In genomic region chr7:156927571-156928405, GRCh38 we compare ENCODE assay signal across 1 cellular context.
TF ChIP-seq lines count a peak whose summit lies in the region.

No MANE protein-coding gene starts in this region.

TF ChIP-seq in HEK293, 187 proteins besides CTCF, POLR2A, EP300 and RAD21 (continued from another document):
- no peak for TF ChIP-seq ZNF692 (tag by site-specific recombination; IDR thresholded peaks at IDR 0.05)
- no peak for TF ChIP-seq ZNF777 (tag by site-specific recombination; IDR thresholded peaks at IDR 0.05; ENCODE audit: borderline replicate concordance)
- no peak for TF ChIP-seq ZNF391 (tag by site-specific recombination; IDR thresholded peaks at IDR 0.05; ENCODE audit: borderline replicate concordance, low read depth)
- peak; percentile 55 for TF ChIP-seq GLIS1 (tag by site-specific recombination; IDR thresholded peaks at IDR 0.05)
- TF ChIP-seq ZNF510 (tag by site-specific recombination; IDR thresholded peaks at IDR 0.05; ENCODE audit: insufficient replicate concordance): no peak
- no peak for TF ChIP-seq ZNF629 (tag by site-specific recombination; IDR thresholded peaks at IDR 0.05)
- TF ChIP-seq ZBTB10 (tag by site-specific recombination; IDR thresholded peaks at IDR 0.05): no peak
- no peak for TF ChIP-seq ZNF248 (tag by site-specific recombination; IDR thresholded peaks at IDR 0.05)
- TF ChIP-seq ZNF701 (tag by site-specific recombination; IDR thresholded peaks at IDR 0.05): no peak
- no peak for TF ChIP-seq KLF9 (tag by site-specific recombination; IDR thresholded peaks at IDR 0.05; ENCODE audit: low read depth)
- TF ChIP-seq PBX3 (CRISPR knock-in tag; IDR thresholded peaks at IDR 0.05): no peak
- TF ChIP-seq ZNF521 (tag by site-specific recombination; IDR thresholded peaks at IDR 0.05): no peak
- TF ChIP-seq ZNF132 (tag by site-specific recombination; IDR thresholded peaks at IDR 0.05; ENCODE audit: borderline replicate concordance): no peak
- 0 out of 2 replicates have a peak, but pooled peaks have one; percentile 28 for TF ChIP-seq GLIS2 (tag by site-specific recombination; IDR thresholded peaks at IDR 0.05)
- no peak for TF ChIP-seq ZNF140 (tag by site-specific recombination; IDR thresholded peaks at IDR 0.05)
- no peak for TF ChIP-seq ZNF654 (tag by site-specific recombination; IDR thresholded peaks at IDR 0.05; ENCODE audit: low read depth)
- TF ChIP-seq ZNF48 (tag by site-specific recombination; IDR thresholded peaks at IDR 0.05): no peak
- no peak for TF ChIP-seq ZNF26 (tag by site-specific recombination; IDR thresholded peaks at IDR 0.05)
- no peak for TF ChIP-seq ZNF501 (tag by site-specific recombination; IDR thresholded peaks at IDR 0.05)
- TF ChIP-seq ZNF114 (tag by site-specific recombination; IDR thresholded peaks at IDR 0.05): no peak
- TF ChIP-seq TRIM28 (IDR thresholded peaks at IDR 0.05; ENCODE audit: borderline replicate concordance, low read length): peak; percentile 69; the same call in 1 of the 2 replicates
- TF ChIP-seq ZNF843 (tag by site-specific recombination; IDR thresholded peaks at IDR 0.05): peak; percentile 45; the same call in 1 of the 2 replicates
- no peak for TF ChIP-seq ZSCAN30 (tag by site-specific recombination; IDR thresholded peaks at IDR 0.05)
- no peak for TF ChIP-seq ZNF16 (tag by site-specific recombination; IDR thresholded peaks at IDR 0.05; ENCODE audit: low read depth)
- TF ChIP-seq TSHZ1 (tag by site-specific recombination; IDR thresholded peaks at IDR 0.05; ENCODE audit: borderline replicate concordance): no peak
- TF ChIP-seq ZNF670 (tag by site-specific recombination; IDR thresholded peaks at IDR 0.05; ENCODE audit: low read depth): no peak
- 0 out of 2 replicates have a peak, but pooled peaks have one; percentile 10 for TF ChIP-seq ZXDB (tag by site-specific recombination; IDR thresholded peaks at IDR 0.05)
- no peak; the same call in 1 of the 2 replicates for TF ChIP-seq ZBTB21 (tag by site-specific recombination; IDR thresholded peaks at IDR 0.05)
- TF ChIP-seq ZBTB17 (tag by site-specific recombination; IDR thresholded peaks at IDR 0.05): peak; percentile 68
- peak; percentile 49; the same call in 1 of the 2 replicates for TF ChIP-seq SCRT1 (tag by site-specific recombination; IDR thresholded peaks at IDR 0.05; ENCODE audit: borderline replicate concordance)
- TF ChIP-seq ATF2 (tag by site-specific recombination; IDR thresholded peaks at IDR 0.05; ENCODE audit: low read depth): no peak
- peak; percentile 49; the same call in 1 of the 2 replicates for TF ChIP-seq YY1 (tag by site-specific recombination; IDR thresholded peaks at IDR 0.05)
- TF ChIP-seq ZNF146 (tag by site-specific recombination; IDR thresholded peaks at IDR 0.05): no peak
- no peak for TF ChIP-seq ZNF184 (tag by site-specific recombination; IDR thresholded peaks at IDR 0.05)
- TF ChIP-seq ZNF513 (tag by site-specific recombination; IDR thresholded peaks at IDR 0.05): no peak
- TF ChIP-seq ZNF76 (tag by site-specific recombination; IDR thresholded peaks at IDR 0.05; ENCODE audit: borderline replicate concordance, low read depth): no peak
- no peak for TF ChIP-seq ZNF302 (tag by site-specific recombination; IDR thresholded peaks at IDR 0.05; ENCODE audit: low read depth)
- no peak for TF ChIP-seq MEIS1 (CRISPR knock-in tag; IDR thresholded peaks at IDR 0.05; ENCODE audit: borderline replicate concordance)
- TF ChIP-seq ZNF626 (tag by site-specific recombination; IDR thresholded peaks at IDR 0.05): no peak
- TF ChIP-seq ZNF785 (tag by site-specific recombination; IDR thresholded peaks at IDR 0.05): no peak
- TF ChIP-seq ZBTB20 (tag by site-specific recombination; IDR thresholded peaks at IDR 0.05): 0 out of 2 replicates have a peak, but pooled peaks have one; percentile 30
- no peak for TF ChIP-seq ZSCAN23 (tag by site-specific recombination; IDR thresholded peaks at IDR 0.05)
- TF ChIP-seq ZBTB7A (tag by site-specific recombination; IDR thresholded peaks at IDR 0.05; ENCODE audit: low read depth): no peak
- TF ChIP-seq ZNF664 (tag by site-specific recombination; IDR thresholded peaks at IDR 0.05): peak; percentile 81
- TF ChIP-seq ZNF580 (tag by site-specific recombination; IDR thresholded peaks at IDR 0.05): peak; percentile 59; the same call in 1 of the 2 replicates
- no peak for TF ChIP-seq ZNF560 (tag by site-specific recombination; IDR thresholded peaks at IDR 0.05; ENCODE audit: borderline replicate concordance)
- no peak for TF ChIP-seq ZNF366 (tag by site-specific recombination; conservative IDR thresholded peaks at IDR 0.05)
- peak; percentile 43; the same call in 1 of the 2 replicates for TF ChIP-seq ZNF600 (tag by site-specific recombination; IDR thresholded peaks at IDR 0.05)
- TF ChIP-seq ZEB2 (tag by site-specific recombination; IDR thresholded peaks at IDR 0.05): peak; percentile 45; the same call in 1 of the 2 replicates
- TF ChIP-seq ZNF404 (tag by site-specific recombination; IDR thresholded peaks at IDR 0.05): no peak
- TF ChIP-seq ZBTB26 (tag by site-specific recombination; optimal IDR thresholded peaks at IDR 0.05): no peak
- TF ChIP-seq KLF10 (tag by site-specific recombination; IDR thresholded peaks at IDR 0.05): 0 out of 2 replicates have a peak, but pooled peaks have one; percentile 22
- TF ChIP-seq TCF7L2 (IDR thresholded peaks at IDR 0.05; ENCODE audit: borderline replicate concordance, low read depth, low read length): no peak
